ENCODE assay signal across 22 cellular contexts in genomic region chr12:49985981-49986380, GRCh38. TPM values are rescaled to one million over a fixed set of nuclear protein-coding genes. Genes with fewer than 3 reads are reported as not detected.
DNase-seq lines count a peak whose midpoint lies in the region; ATAC-seq and TF ChIP-seq lines count a peak whose summit lies in the region.
"Had no signal": no experiment of that assay in that cellular context is flagged by ENCODE, and none has a peak within 500 bp of the region (broad histone marks: within the 10 kb centered on the region; RNA-seq: fewer than 3 reads in every experiment).

No MANE protein-coding gene starts in this region.

- H3K9ac ChIP-seq in BLaER1 treated with 17β-estradiol and CSF1 and Interleukin-3, amounts not matched to agents 10 nM and 100 nM, result no peak overlapping the region

- H3K36me3 Mint-ChIP-seq in activated T-helper 1 cell treated with anti-CD3 and anti-CD28 coated beads, Interleukin-12 subunit alpha, Interleukin-12 subunit beta, Interleukin-2, Interleukin-4 antibody, amounts not matched to agents 30 ng/mL and 10 ng/mL and 1 ng/mL, durations not matched to agents 14 hours and 24 hours and 36 hours (ENCODE audit: low read depth), result peaks cover 43% of the 10 kb centered on the region
- no peaks in the 10 kb centered on the region for H3K36me3 Mint-ChIP-seq in glutamatergic neuron (ENCODE audit: unreplicated experiment)

- H4K20me1 ChIP-seq in BLaER1 treated with 17β-estradiol and CSF1 and Interleukin-3, amounts not matched to agents 10 nM and 100 nM, result no peaks in the 10 kb centered on the region

- no peaks in the 10 kb centered on the region for H3K27me3 Mint-ChIP-seq in activated T-helper 1 cell treated with anti-CD3 and anti-CD28 coated beads, Interleukin-12 subunit alpha, Interleukin-12 subunit beta, Interleukin-2, Interleukin-4 antibody, amounts not matched to agents 30 ng/mL and 10 ng/mL and 1 ng/mL, durations not matched to agents 14 hours and 24 hours and 36 hours (ENCODE audit: insufficient read depth)
- H3K27me3 Mint-ChIP-seq in glutamatergic neuron (ENCODE audit: unreplicated experiment), result peaks cover 8% of the 10 kb centered on the region
- H3K27me3 Mint-ChIP-seq: activated CD4-positive, alpha-beta memory T cell treated with anti-CD3 and anti-CD28 coated beads, Interleukin-2, amount 10 ng/mL, durations not matched to agents 7 days and 5 days; naive thymus-derived CD8-positive, alpha-beta T cell had no signal

- H3K9me3 ChIP-seq in BLaER1 treated with 17β-estradiol and CSF1 and Interleukin-3, amounts not matched to agents 10 nM and 100 nM (replicated peaks in 1 of 11), result no peaks in the 10 kb centered on the region; a peak in 1 of 22 replicates
- H3K9me3 ChIP-seq: esophagus muscularis mucosa, Peyer's patch, prostate gland, transverse colon had no signal

- H3K4me1 Mint-ChIP-seq in activated T-helper 1 cell treated with anti-CD3 and anti-CD28 coated beads, Interleukin-12 subunit alpha, Interleukin-12 subunit beta, Interleukin-2, Interleukin-4 antibody, amounts not matched to agents 30 ng/mL and 10 ng/mL and 1 ng/mL, durations not matched to agents 14 hours and 24 hours and 36 hours (ENCODE audit: low read depth), result peaks cover 9% of the 10 kb centered on the region
- peaks cover 61% of the 10 kb centered on the region for H3K4me1 Mint-ChIP-seq in glutamatergic neuron (ENCODE audit: low read depth, unreplicated experiment)
- H3K4me1 Mint-ChIP-seq: immature natural killer cell; naive thymus-derived CD8-positive, alpha-beta T cell had no signal

- peak overlapping the region in 7 of 11 experiments; percentile 9 to 94 (median 76); a peak in 12 of 22 replicates for H3K4me2 ChIP-seq in BLaER1 treated with 17β-estradiol and CSF1 and Interleukin-3, amounts not matched to agents 10 nM and 100 nM

- H3K27ac Mint-ChIP-seq in activated T-helper 1 cell treated with anti-CD3 and anti-CD28 coated beads, Interleukin-12 subunit alpha, Interleukin-12 subunit beta, Interleukin-2, Interleukin-4 antibody, amounts not matched to agents 30 ng/mL and 10 ng/mL and 1 ng/mL, durations not matched to agents 14 hours and 24 hours and 36 hours, result peak overlapping the region; percentile 25
- H3K27ac Mint-ChIP-seq in glutamatergic neuron (ENCODE audit: unreplicated experiment), result peak overlapping the region; percentile 97
- H3K27ac Mint-ChIP-seq: activated CD4-positive, alpha-beta memory T cell treated with anti-CD3 and anti-CD28 coated beads, Interleukin-2, amount 10 ng/mL, durations not matched to agents 7 days and 5 days; immature natural killer cell had no signal

- in situ Hi-C loops in ACHN (cut with HindIII; ENCODE audit: low pct_ligation_motif_present, low pct_unique_long_range_greater_than_20kb, low sequenced_read_pairs), result no loop called here

- H3K27ac ChIP-seq in BLaER1 treated with 17β-estradiol and CSF1 and Interleukin-3, amounts not matched to agents 10 nM and 100 nM, result peak overlapping the region in 1 of 11 experiments; percentile 5; a peak in 1 of 22 replicates
- H3K27ac ChIP-seq: esophagus muscularis mucosa, HL-60, Peyer's patch, prostate gland, transverse colon had no signal

- H3K4me3 ChIP-seq in BLaER1 treated with 17β-estradiol and CSF1 and Interleukin-3, amounts not matched to agents 10 nM and 100 nM, result no peak overlapping the region
- H3K4me3 ChIP-seq: esophagus muscularis mucosa, Peyer's patch, prostate gland, transverse colon had no signal

- no peak overlapping the region for H3K4me3 Mint-ChIP-seq in activated T-helper 1 cell treated with anti-CD3 and anti-CD28 coated beads, Interleukin-12 subunit alpha, Interleukin-12 subunit beta, Interleukin-2, Interleukin-4 antibody, amounts not matched to agents 30 ng/mL and 10 ng/mL and 1 ng/mL, durations not matched to agents 14 hours and 24 hours and 36 hours
- H3K4me3 Mint-ChIP-seq in glutamatergic neuron (ENCODE audit: unreplicated experiment), result peak overlapping the region; percentile 56
- H3K4me3 Mint-ChIP-seq: activated CD4-positive, alpha-beta memory T cell treated with anti-CD3 and anti-CD28 coated beads, Interleukin-2, amount 10 ng/mL, durations not matched to agents 7 days and 5 days; immature natural killer cell; naive thymus-derived CD8-positive, alpha-beta T cell had no signal

- DNase-seq in ACHN, result peak; percentile 62
- DNase-seq in activated T-helper 1 cell treated with anti-CD3 and anti-CD28 coated beads, Interleukin-12 subunit alpha, Interleukin-12 subunit beta, Interleukin-2, Interleukin-4 antibody, amounts not matched to agents 30 ng/mL and 10 ng/mL and 1 ng/mL, durations not matched to agents 14 hours and 24 hours and 36 hours (ENCODE audit: low spot score), result no peak
- no peak for DNase-seq in glutamatergic neuron
- no peak for DNase-seq in left ventricle myocardium superior
- DNase-seq in mesenteric fat pad (ENCODE audit: low spot score), result no peak
- no peak for DNase-seq in DMS153 treated with DMSO at 0.1 percent for 48 hours (lab: John Stamatoyannopoulos, UW; ENCODE audit: unreplicated experiment)
- DNase-seq: activated CD4-positive, alpha-beta memory T cell treated with anti-CD3 and anti-CD28 coated beads, Interleukin-2, amount 10 ng/mL, durations not matched to agents 7 days and 5 days; aorta; cortex of kidney; DMS 273 treated with DMSO at 0.1 percent for 48 hours; head of caudate nucleus; immature natural killer cell; naive thymus-derived CD8-positive, alpha-beta T cell; NCI-H2081; NCI-H774; Peyer's patch; transverse colon had no signal

- intact Hi-C loops in activated T-helper 1 cell treated with anti-CD3 and anti-CD28 coated beads, Interleukin-12 subunit alpha, Interleukin-12 subunit beta, Interleukin-2, Interleukin-4 antibody, amounts not matched to agents 30 ng/mL and 10 ng/mL and 1 ng/mL, durations not matched to agents 14 hours and 24 hours and 36 hours (cut with micrococcal nuclease), result no loop called here
- intact Hi-C loops in left ventricle myocardium superior (cut with micrococcal nuclease), result no loop called here

- peaks cover 0 to 68% (median 64%) of the 10 kb centered on the region in 11 experiments; a peak in 20 of 22 replicates for H3K36me3 ChIP-seq in BLaER1 treated with 17β-estradiol and CSF1 and Interleukin-3, amounts not matched to agents 10 nM and 100 nM
- H3K36me3 ChIP-seq: esophagus muscularis mucosa, prostate gland had no signal

- H3K27me3 ChIP-seq in BLaER1 treated with 17β-estradiol and CSF1 and Interleukin-3, amounts not matched to agents 10 nM and 100 nM, result no peaks in the 10 kb centered on the region
- H3K27me3 ChIP-seq: esophagus muscularis mucosa, Peyer's patch, transverse colon had no signal

- H3K4me1 ChIP-seq in BLaER1 treated with 17β-estradiol and CSF1 and Interleukin-3, amounts not matched to agents 10 nM and 100 nM, result peaks cover 0 to 100% (median 77%) of the 10 kb centered on the region in 10 experiments; a peak in 18 of 20 replicates
- H3K4me1 ChIP-seq: prostate gland had no signal

- no peaks in the 10 kb centered on the region for H3K9me3 Mint-ChIP-seq in activated T-helper 1 cell treated with anti-CD3 and anti-CD28 coated beads, Interleukin-12 subunit alpha, Interleukin-12 subunit beta, Interleukin-2, Interleukin-4 antibody, amounts not matched to agents 30 ng/mL and 10 ng/mL and 1 ng/mL, durations not matched to agents 14 hours and 24 hours and 36 hours
- H3K9me3 Mint-ChIP-seq in glutamatergic neuron (ENCODE audit: unreplicated experiment), result peaks cover 10% of the 10 kb centered on the region
- H3K9me3 Mint-ChIP-seq: activated CD4-positive, alpha-beta memory T cell treated with anti-CD3 and anti-CD28 coated beads, Interleukin-2, amount 10 ng/mL, durations not matched to agents 7 days and 5 days; immature natural killer cell; naive thymus-derived CD8-positive, alpha-beta T cell had no signal

- TF ChIP-seq CTCF in glutamatergic neuron (IDR thresholded peaks at IDR 0.05; ENCODE audit: partially characterized antibody, unreplicated experiment), result no peak

- ATAC-seq in left ventricle myocardium superior, result no peak
- ATAC-seq: naive thymus-derived CD8-positive, alpha-beta T cell had no signal

RNA-seq across cellular contexts. Expression of gene AQP6, which starts 13.2 kb away (rescaled TPM):
- total RNA-seq in activated T-helper 1 cell treated with anti-CD3 and anti-CD28 coated beads, Interleukin-12 subunit alpha, Interleukin-12 subunit beta, Interleukin-2, Interleukin-4 antibody, amounts not matched to agents 30 ng/mL and 10 ng/mL and 1 ng/mL, durations not matched to agents 14 hours and 24 hours and 36 hours, result not detected in 2 replicates
- total RNA-seq in glutamatergic neuron (ENCODE audit: unreplicated experiment) (0.37 TPM), left ventricle myocardium superior (not detected), mesenteric fat pad (not detected)
- total RNA-seq: activated CD4-positive, alpha-beta memory T cell treated with anti-CD3 and anti-CD28 coated beads, Interleukin-2, amount 10 ng/mL, durations not matched to agents 7 days and 5 days; lung microvascular endothelial cell; naive thymus-derived CD8-positive, alpha-beta T cell; Peyer's patch had no signal

RNA-seq across cellular contexts. Expression of gene AQP5, which starts 24.3 kb away (rescaled TPM):
- not detected in 2 replicates for total RNA-seq in activated T-helper 1 cell treated with anti-CD3 and anti-CD28 coated beads, Interleukin-12 subunit alpha, Interleukin-12 subunit beta, Interleukin-2, Interleukin-4 antibody, amounts not matched to agents 30 ng/mL and 10 ng/mL and 1 ng/mL, durations not matched to agents 14 hours and 24 hours and 36 hours
- total RNA-seq in glutamatergic neuron (ENCODE audit: unreplicated experiment), result not detected
- 0.40 TPM for total RNA-seq in left ventricle myocardium superior
- total RNA-seq in mesenteric fat pad, result not detected
- total RNA-seq: activated CD4-positive, alpha-beta memory T cell treated with anti-CD3 and anti-CD28 coated beads, Interleukin-2, amount 10 ng/mL, durations not matched to agents 7 days and 5 days; lung microvascular endothelial cell; naive thymus-derived CD8-positive, alpha-beta T cell; Peyer's patch; transverse colon had no signal

RNA-seq across cellular contexts. Expression of gene AQP2, which starts 35.4 kb away (rescaled TPM):
- total RNA-seq in activated T-helper 1 cell treated with anti-CD3 and anti-CD28 coated beads, Interleukin-12 subunit alpha, Interleukin-12 subunit beta, Interleukin-2, Interleukin-4 antibody, amounts not matched to agents 30 ng/mL and 10 ng/mL and 1 ng/mL, durations not matched to agents 14 hours and 24 hours and 36 hours, result not detected in 2 replicates
- not detected for total RNA-seq in glutamatergic neuron (ENCODE audit: unreplicated experiment)
- total RNA-seq in left ventricle myocardium superior, result not detected
- total RNA-seq in mesenteric fat pad, result not detected
- total RNA-seq: activated CD4-positive, alpha-beta memory T cell treated with anti-CD3 and anti-CD28 coated beads, Interleukin-2, amount 10 ng/mL, durations not matched to agents 7 days and 5 days; esophagus muscularis mucosa; lung microvascular endothelial cell; naive thymus-derived CD8-positive, alpha-beta T cell; Peyer's patch; transverse colon had no signal

RNA-seq across cellular contexts. Expression of gene RACGAP1, which starts 39.3 kb away (rescaled TPM):
- total RNA-seq in activated T-helper 1 cell treated with anti-CD3 and anti-CD28 coated beads, Interleukin-12 subunit alpha, Interleukin-12 subunit beta, Interleukin-2, Interleukin-4 antibody, amounts not matched to agents 30 ng/mL and 10 ng/mL and 1 ng/mL, durations not matched to agents 14 hours and 24 hours and 36 hours, result 68.1 and 71.2 TPM in 2 replicates
- total RNA-seq in glutamatergic neuron (ENCODE audit: unreplicated experiment) (47.1 TPM), left ventricle myocardium superior (3.4 TPM), mesenteric fat pad (9.4 TPM)
